In the genomic region with DNA sequence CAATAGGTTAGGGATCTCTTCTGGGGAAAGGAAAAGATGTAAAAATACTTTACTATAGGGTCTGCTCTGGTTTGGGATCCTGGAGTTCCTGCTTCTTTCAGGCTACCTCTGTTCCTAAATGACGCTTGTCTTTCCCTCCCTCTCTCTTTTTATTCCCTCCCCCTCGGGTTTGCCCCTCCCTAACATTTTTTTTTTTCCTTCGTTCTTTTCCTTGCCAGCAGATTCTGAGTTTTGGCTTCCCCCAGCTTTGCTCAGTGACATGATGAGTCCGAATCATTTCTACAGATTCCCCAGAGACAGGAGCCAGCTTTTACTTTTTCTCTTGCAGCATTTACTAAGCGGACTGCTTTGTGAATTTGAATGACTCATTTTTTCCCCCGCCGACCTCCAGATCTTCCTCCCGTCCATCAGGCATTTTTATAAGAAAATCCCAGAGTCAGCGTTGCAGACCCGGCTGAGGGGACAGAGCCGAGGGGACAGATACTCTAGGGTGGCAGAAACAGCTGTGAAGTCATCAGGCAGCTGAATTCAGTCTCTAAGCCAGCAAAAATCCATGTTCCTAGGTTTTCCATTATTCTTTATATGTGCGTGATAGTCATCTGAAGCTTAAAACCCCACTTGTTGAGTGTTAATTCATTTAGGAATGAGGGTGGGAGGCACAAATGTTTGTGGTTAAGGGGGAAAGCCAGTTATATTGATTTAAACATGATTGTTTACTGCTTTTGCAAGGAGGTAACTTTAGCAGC, we compare ENCODE assay signal across 8 cellular contexts. TPM values are rescaled to one million over a fixed set of nuclear protein-coding genes. Genes with fewer than 3 reads are reported as not detected.
DNase-seq lines count a peak whose midpoint lies in the region; TF ChIP-seq lines count a peak whose summit lies in the region.
"Had no signal": no experiment of that assay in that cellular context is flagged by ENCODE, and none has a peak within 500 bp of the region (broad histone marks: within the 10 kb centered on the region; RNA-seq: fewer than 3 reads in every experiment).

Gene TMEM100 (minus strand): TSS at position 123 of the 746 bp plus-strand sequence. CDS start 1,794 bp downstream, outside the sequence.

- H3K27ac ChIP-seq in mesodermal cell (ENCODE audit: low read depth, low read length, severe bottlenecking): peak within 1 kb of the TSS; percentile 90
- H3K27ac ChIP-seq in uterus: peak within 1 kb of the TSS; percentile 60 to 71

- H3K4me3 ChIP-seq in MG63 (peak within 1 kb of the TSS; percentile 5; the same call in 1 of the 2 replicates), mesodermal cell (ENCODE audit: extremely low read depth, insufficient read depth, low read length, poor library complexity, severe bottlenecking) (peak within 1 kb of the TSS; percentile 47), uterus (peak within 1 kb of the TSS; percentile 2 to 17)

- TF ChIP-seq POLR2A in uterus (IDR thresholded peaks at IDR 0.05): no peak

- H3K9me3 ChIP-seq in MG63 (no peaks in the 10 kb centered on the region), mesodermal cell (ENCODE audit: control insufficient read depth, low read length) (no peaks in the 10 kb centered on the region), uterus (no peaks in the 10 kb centered on the region)

- H3K9me3 Mint-ChIP-seq in activated T-cell treated with anti-CD3 and anti-CD28 coated beads, Interleukin-2, amount 50 U/mL, for 24 hours: no peaks in the 10 kb centered on the region

- no peak for TF ChIP-seq CTCF in uterus (IDR thresholded peaks at IDR 0.05)

- H3K36me3 ChIP-seq in MG63 (no peaks in the 10 kb centered on the region), mesodermal cell (ENCODE audit: control insufficient read depth, insufficient read depth, low read length) (peaks cover 3% of the 10 kb centered on the region), uterus (no peaks in the 10 kb centered on the region)

- peaks cover 76% of the 10 kb centered on the region for H3K27me3 Mint-ChIP-seq in activated T-cell treated with anti-CD3 and anti-CD28 coated beads, Interleukin-2, amount 50 U/mL, for 24 hours

- H3K36me3 Mint-ChIP-seq in activated T-cell treated with anti-CD3 and anti-CD28 coated beads, Interleukin-2, amount 50 U/mL, for 24 hours (ENCODE audit: low read depth): no peaks in the 10 kb centered on the region

- WGBS in mesodermal cell (ENCODE audit: insufficient coverage in 2 of 2), 2 experiments: 5 to 14% methylated on average over 7 to 12 of the region's 12 CpGs

- peaks cover 28% of the 10 kb centered on the region for H3K4me1 ChIP-seq in mesodermal cell (ENCODE audit: control insufficient read depth, insufficient read depth, low read length, poor library complexity, severe bottlenecking)
- H3K4me1 ChIP-seq in uterus: no peaks in the 10 kb centered on the region

- no peak within 1 kb of the TSS for H3K4me3 Mint-ChIP-seq in activated T-cell treated with anti-CD3 and anti-CD28 coated beads, Interleukin-2, amount 50 U/mL, for 24 hours
- H3K4me3 Mint-ChIP-seq: T-helper 17 cell had no signal

- intact Hi-C loops in uterus (cut with DNase I; ENCODE audit: low total_unique reads): no loop called here

- H3K27me3 ChIP-seq in MG63 (peaks cover 16% of the 10 kb centered on the region), uterus (no peaks in the 10 kb centered on the region)

- H3K27ac Mint-ChIP-seq in activated T-cell treated with anti-CD3 and anti-CD28 coated beads, Interleukin-2, amount 50 U/mL, for 24 hours: no peak within 1 kb of the TSS
- H3K27ac Mint-ChIP-seq: T-helper 17 cell had no signal

- DNase-seq in MG63: peak; percentile 39
- peak; percentile 81 for DNase-seq in dermis blood vessel endothelial cell
- peak; percentile 48 to 70 for DNase-seq in uterus
- no peak for DNase-seq in activated T-cell treated with anti-CD3 and anti-CD28 coated beads, Interleukin-2, amount 50 U/mL, for 24 hours
- no peak for DNase-seq in NCI-H1417 (lab: John Stamatoyannopoulos, UW)
- no peak for DNase-seq in DMS153 treated with DMSO at 0.1 percent for 48 hours (lab: John Stamatoyannopoulos, UW; ENCODE audit: unreplicated experiment)
- DNase-seq: T-helper 17 cell had no signal

- H3K4me1 Mint-ChIP-seq in activated T-cell treated with anti-CD3 and anti-CD28 coated beads, Interleukin-2, amount 50 U/mL, for 24 hours (ENCODE audit: low read depth): peaks cover 2% of the 10 kb centered on the region

RNA-seq across cellular contexts. Expression of gene TMEM100, which starts in this region (rescaled TPM):
- not detected in 2 replicates for total RNA-seq in MG63 (2014; rRNA removed; shearing (Covaris generic); ENCODE audit: low replicate concordance)
- total RNA-seq in dermis blood vessel endothelial cell: 7.3 and 8.0 TPM in 2 replicates
- polyA plus RNA-seq in mesodermal cell (2013, experiment 1 of 2): 86.9 TPM
- 98.4 TPM for polyA plus RNA-seq in mesodermal cell (2013, experiment 2 of 2)
- 10 to 100 TPM in 1 of 4 donors, 1 to 10 TPM in 3; 2.8 to 26.3 (median 6.2) TPM for total RNA-seq in uterus
- total RNA-seq: T-helper 17 cell had no signal

Comparison
In these comparisons a context has a peak if more than half of its experiments do, and no peak if none do; other contexts are left out.
1. Peak in DNase-seq and H3K4me3 ChIP-seq in MG63; RNA of the gene not detected or under 1 TPM.
2. DNase-seq: peak in dermis blood vessel endothelial cell (single experiment) and uterus (2 of 2); none in activated T-cell treated with anti-CD3 and anti-CD28 coated beads, Interleukin-2, amount 50 U/mL, for 24 hours (single experiment), NCI-H1417 (0 of 3) and DMS153 treated with DMSO at 0.1 percent for 48 hours (single experiment).
3. Peak in every context shown above with its lines, with median percentiles within 50 percentile points of each other: H3K4me3 ChIP-seq.